12 cellular contexts compared by ENCODE assay signal in genomic region chr6:19465240-19465639, GRCh38.
DNase-seq lines count a peak whose midpoint lies in the region; ATAC-seq and TF ChIP-seq lines count a peak whose summit lies in the region.
"Had no signal": no experiment of that assay in that cellular context is flagged by ENCODE, and none has a peak within 500 bp of the region (broad histone marks: within the 10 kb centered on the region; RNA-seq: fewer than 3 reads in every experiment).

No MANE protein-coding gene starts in this region.

- no peak overlapping the region for H3K4me3 ChIP-seq in GM23248
- H3K4me3 ChIP-seq: thoracic aorta had no signal

- no peaks in the 10 kb centered on the region for H3K9me3 ChIP-seq in GM23248 (ENCODE audit: low read depth)
- H3K9me3 ChIP-seq: thoracic aorta had no signal

- H3K4me3 Mint-ChIP-seq in chondrocyte (ENCODE audit: unreplicated experiment) = no peak overlapping the region

- H3K27me3 Mint-ChIP-seq in chondrocyte (ENCODE audit: low read depth) = no peaks in the 10 kb centered on the region

- peaks cover 5% of the 10 kb centered on the region for H3K4me1 ChIP-seq in GM23248 (ENCODE audit: insufficient read depth)

- no peaks in the 10 kb centered on the region for H3K36me3 Mint-ChIP-seq in chondrocyte (ENCODE audit: low read depth)

- no peaks in the 10 kb centered on the region for H3K9me3 Mint-ChIP-seq in chondrocyte (ENCODE audit: low read depth)

- no peak overlapping the region for H3K9ac ChIP-seq in GM23248

- peak overlapping the region; percentile 90 for H3K27ac Mint-ChIP-seq in chondrocyte (ENCODE audit: unreplicated experiment)

- H4K20me1 ChIP-seq in GM23248 (ENCODE audit: insufficient read depth) = no peaks in the 10 kb centered on the region

- H3K27me3 ChIP-seq in GM23248 (replicated peaks; ENCODE audit: insufficient read depth) = 0 out of 2 replicates have a peak, but pooled peaks cover 12% of the 10 kb centered on the region

- peak overlapping the region; percentile 62 for H2AFZ ChIP-seq in GM23248

- ATAC-seq in HG03095 (IDR thresholded peaks at IDR 0.05; ENCODE audit: unreplicated experiment) (no peak), Right ventricle myocardium superior (ENCODE audit: poor library complexity) (no peak)
- ATAC-seq: left colon had no signal

- WGBS in GM23248 (ENCODE audit: low coverage in 1 of 2, low lambda C conversion rate in 2 of 2, missing lambda C conversion rate in 2 of 2), 2 experiments = 67 to 73% methylated on average over 10 of the region's 10 CpGs

- intact Hi-C loops in Right ventricle myocardium superior (cut with DNase I) = no loop called here

- in situ Hi-C loops in GM23248 (cut with MboI) = no loop called here
- in situ Hi-C loops in GM13976 (cut with MboI; ENCODE audit: low sequenced_read_pairs, unreplicated experiment) = no loop called here

- no peaks in the 10 kb centered on the region for H3K9me2 ChIP-seq in GM23248 (ENCODE audit: insufficient read depth)

- H3K4me1 Mint-ChIP-seq in chondrocyte (ENCODE audit: low read depth) = peaks cover 20% of the 10 kb centered on the region

- H3K79me2 ChIP-seq in GM23248 (ENCODE audit: insufficient read depth) = no peaks in the 10 kb centered on the region

- TF ChIP-seq CTCF in chondrocyte (IDR thresholded peaks at IDR 0.05) (no peak), GM13976 (IDR thresholded peaks at IDR 0.05; ENCODE audit: borderline replicate concordance, control extremely low read depth, extremely low read depth, insufficient read depth, missing control alignments) (no peak)

- no peaks in the 10 kb centered on the region for H3F3A ChIP-seq in GM23248 (ENCODE audit: insufficient read depth)

- DNase-seq in GM23248 = no peak
- peak; percentile 62 for DNase-seq in NCI-H2029 treated with DMSO at 0.1 percent for 48 hours (lab: John Stamatoyannopoulos, UW)
- no peak for DNase-seq in chondrocyte (ENCODE audit: low spot score)
- DNase-seq in renal cortical epithelial cell (ENCODE audit: low read depth) = peak; percentile 36
- DNase-seq in islet precursor cell = no peak
- DNase-seq in GM13976 (ENCODE audit: low spot score) = no peak
- no peak for DNase-seq in Right ventricle myocardium superior
- DNase-seq: activated CD4-positive, alpha-beta T cell treated with anti-CD3 and anti-CD28 coated beads for 1 hour; left colon; posterior cingulate gyrus had no signal

- H3K36me3 ChIP-seq in GM23248 (ENCODE audit: low read depth) = no peaks in the 10 kb centered on the region
- H3K36me3 ChIP-seq: thoracic aorta had no signal

- no peak overlapping the region for H3K4me2 ChIP-seq in GM23248 (ENCODE audit: unreplicated experiment)

- no peak overlapping the region for H3K27ac ChIP-seq in GM23248

Comparison
In these comparisons a context has a peak if more than half of its experiments do, and no peak if none do; other contexts are left out.
1. DNase-seq: peak in NCI-H2029 treated with DMSO at 0.1 percent for 48 hours (single experiment) and renal cortical epithelial cell (single experiment); none in GM23248 (single experiment), chondrocyte (single experiment), islet precursor cell (single experiment), GM13976 (single experiment) and Right ventricle myocardium superior (single experiment).